ENCODE assay signal across 8 cellular contexts in genomic region chr5:40678021-40678939, GRCh38. TPM values are rescaled to one million over a fixed set of nuclear protein-coding genes. Genes with fewer than 3 reads are reported as not detected.
A peak's percentile ranks its signal among the peaks of the same experiment; 100 is the strongest.
DNase-seq lines count a peak whose midpoint lies in the region; ATAC-seq and TF ChIP-seq lines count a peak whose summit lies in the region.

No MANE protein-coding gene starts in this region.

- peak overlapping the region; percentile 65 to 98 (median 86) for H3K4me3 ChIP-seq in heart right ventricle
- peak overlapping the region; percentile 70 for H3K4me3 ChIP-seq in iPS-20b (ENCODE audit: low read length)

- no peaks in the 10 kb centered on the region for H3K9me3 ChIP-seq in heart right ventricle
- no peaks in the 10 kb centered on the region for H3K9me3 ChIP-seq in iPS-20b (ENCODE audit: insufficient read depth, low read depth, low read length)

- H3K27me3 Mint-ChIP-seq in activated CD4-positive, alpha-beta memory T cell treated with anti-CD3 and anti-CD28 coated beads, Interleukin-2, amount 10 ng/mL, durations not matched to agents 7 days and 5 days: no peaks in the 10 kb centered on the region

- TF ChIP-seq CTCF in heart right ventricle (IDR thresholded peaks at IDR 0.05) (no peak), GM10248 (IDR thresholded peaks at IDR 0.05; ENCODE audit: control extremely low read depth, extremely low read depth, low read depth, missing control alignments) (no peak)

- H3K9ac ChIP-seq in iPS-20b (ENCODE audit: low read depth, low read length): peak overlapping the region; percentile 53; the same call in 1 of the 2 replicates

- peak overlapping the region; percentile 95 for H3K4me3 Mint-ChIP-seq in activated CD4-positive, alpha-beta memory T cell treated with anti-CD3 and anti-CD28 coated beads, Interleukin-2, amount 10 ng/mL, durations not matched to agents 7 days and 5 days

- no peaks in the 10 kb centered on the region for H3K9me3 Mint-ChIP-seq in activated CD4-positive, alpha-beta memory T cell treated with anti-CD3 and anti-CD28 coated beads, Interleukin-2, amount 10 ng/mL, durations not matched to agents 7 days and 5 days

- H3K4me1 ChIP-seq in heart right ventricle (peaks cover 0 to 52% (median 21%) of the 10 kb centered on the region in 9 donors), iPS-20b (ENCODE audit: insufficient read depth, low read length) (peaks cover 9% of the 10 kb centered on the region; the same call in 1 of the 2 replicates)

- WGBS in heart right ventricle, 2 donors: 41 to 47% methylated on average over 7 of the region's 7 CpGs

- intact Hi-C loops in heart right ventricle (cut with DNase I) (loop anchor here in 1 of 10 donors (2.0 to 5.0 kb wide), 2 partner anchors 55 to 476 kb away; no protein-coding TSS in a partner anchor), left cardiac atrium (cut with DNase I) (no loop called here)

- CTCF ChIA-PET in activated CD4-positive, alpha-beta memory T cell treated with anti-CD3 and anti-CD28 coated beads, Interleukin-2, amount 10 ng/mL, durations not matched to agents 7 days and 5 days (lab: Charles Lee): interaction anchor here (0.6 to 3.4 kb wide), 4 partner anchors 10 to 273 kb away, joined by 3 to 11 read pairs (median 4); no protein-coding TSS in a partner anchor
- CTCF ChIA-PET in GM10248 (lab: Yijun Ruan, JAX): interaction anchor here (1.0 to 1.7 kb wide), 2 partner anchors 8 to 57 kb away, joined by 3 to 5 read pairs; no protein-coding TSS in a partner anchor

- no peak for DNase-seq in heart right ventricle
- DNase-seq in left cardiac atrium: no peak
- DNase-seq in activated CD4-positive, alpha-beta memory T cell treated with anti-CD3 and anti-CD28 coated beads, Interleukin-2, amount 10 ng/mL, durations not matched to agents 7 days and 5 days: no peak
- DNase-seq in substantia nigra (lab: John Stamatoyannopoulos, UW): no peak
- DNase-seq in GF-D8 (lab: John Stamatoyannopoulos, UW): no peak
- no peak for DNase-seq in GM10248 (ENCODE audit: extremely low spot score)
- DNase-seq in globus pallidus (ENCODE audit: low spot score): no peak

- peaks cover 0 to 26% (median 10%) of the 10 kb centered on the region in 7 donors for H3K27me3 ChIP-seq in heart right ventricle
- peaks cover 51% of the 10 kb centered on the region for H3K27me3 ChIP-seq in iPS-20b (ENCODE audit: insufficient read depth, low read length)

- H3K36me3 Mint-ChIP-seq in activated CD4-positive, alpha-beta memory T cell treated with anti-CD3 and anti-CD28 coated beads, Interleukin-2, amount 10 ng/mL, durations not matched to agents 7 days and 5 days (ENCODE audit: low read depth): peaks cover 34% of the 10 kb centered on the region

- H3K36me3 ChIP-seq in heart right ventricle: peaks cover 0 to 9% (median 0%) of the 10 kb centered on the region in 9 donors
- no peaks in the 10 kb centered on the region for H3K36me3 ChIP-seq in iPS-20b (ENCODE audit: insufficient read depth, low read depth, low read length)

- H3K27ac Mint-ChIP-seq in activated CD4-positive, alpha-beta memory T cell treated with anti-CD3 and anti-CD28 coated beads, Interleukin-2, amount 10 ng/mL, durations not matched to agents 7 days and 5 days: peak overlapping the region; percentile 96

- ATAC-seq in heart right ventricle (no peak), left cardiac atrium (no peak)

- peaks cover 51% of the 10 kb centered on the region for H3K4me1 Mint-ChIP-seq in activated CD4-positive, alpha-beta memory T cell treated with anti-CD3 and anti-CD28 coated beads, Interleukin-2, amount 10 ng/mL, durations not matched to agents 7 days and 5 days

- POLR2A ChIA-PET in activated CD4-positive, alpha-beta memory T cell treated with anti-CD3 and anti-CD28 coated beads, Interleukin-2, amount 10 ng/mL, durations not matched to agents 7 days and 5 days (lab: Charles Lee): interaction anchor here (0.6 to 8.9 kb wide), 15 partner anchors 7 to 425 kb away, joined by 3 to 145 read pairs (median 8); no protein-coding TSS in a partner anchor
- POLR2A ChIA-PET in GM10248 (lab: Yijun Ruan, JAX): no interaction called here

- H3K27ac ChIP-seq in heart right ventricle: peak overlapping the region; percentile 66 to 96 (median 90)
- no peak overlapping the region for H3K27ac ChIP-seq in iPS-20b (ENCODE audit: low read length)
- H3K27ac ChIP-seq in substantia nigra (ENCODE audit: low read depth, low read length, poor library complexity, severe bottlenecking): peak overlapping the region; percentile 42

RNA-seq across cellular contexts. Expression of gene PTGER4, which starts 1.4 kb away (rescaled TPM):
- 10 to 100 TPM in 3 of 10 donors, 1 to 10 TPM in 7; 2.0 to 20.3 (median 7.7) TPM for total RNA-seq in heart right ventricle
- 1 to 10 TPM; 2.6 to 3.0 TPM for polyA plus RNA-seq in heart right ventricle
- 1 to 10 TPM; 6.0 to 7.4 TPM for total RNA-seq in left cardiac atrium
- total RNA-seq in activated CD4-positive, alpha-beta memory T cell treated with anti-CD3 and anti-CD28 coated beads, Interleukin-2, amount 10 ng/mL, durations not matched to agents 7 days and 5 days: 10 to 100 TPM; 51.0 to 54.1 TPM
